Comparison of ENCODE assay signal across 22 cellular contexts in genomic region chr10:1882728-1883127, GRCh38.
DNase-seq lines count a peak whose midpoint lies in the region; ATAC-seq, FAIRE-seq and TF ChIP-seq lines count a peak whose summit lies in the region.
"Had no signal": no experiment of that assay in that cellular context is flagged by ENCODE, and none has a peak within 500 bp of the region (broad histone marks: within the 10 kb centered on the region; RNA-seq: fewer than 3 reads in every experiment).

No MANE protein-coding gene starts in this region.

- no TSS peak for BruUV-seq in HepG2 (replicated peaks; lab: Mats Ljungman, UMichigan)

- CTCF ChIA-PET in HepG2 (lab: Yijun Ruan, JAX; ENCODE audit: low intra/inter-chr PET ratio, low total read pairs), result no interaction called here
- CTCF ChIA-PET in H1 (lab: Charles Lee; ENCODE audit: partially characterized antibody), result interaction anchor here (0.8 kb wide), 1 partner anchor 38 kb away, joined by 3 read pairs; no protein-coding TSS in a partner anchor

- H2BK12ac ChIP-seq in H1 (ENCODE audit: low read depth, low read length), result no peak overlapping the region

- no peak overlapping the region for H3K56ac ChIP-seq in H1 (replicated peaks; ENCODE audit: insufficient read length, low read depth, low read length)

- POLR2A ChIA-PET in HepG2 (lab: Yijun Ruan, JAX), result no interaction called here
- POLR2A ChIA-PET in H1 (lab: Charles Lee; ENCODE audit: partially characterized antibody), result no interaction called here

- no peak overlapping the region for H2BK20ac ChIP-seq in H1 (ENCODE audit: low read length)

- no peak overlapping the region for H2AK5ac ChIP-seq in H1 (ENCODE audit: low read depth, low read length)

- H3K79me2 ChIP-seq in HepG2 (ENCODE audit: insufficient read depth, low read length), result no peaks in the 10 kb centered on the region
- H3K79me2 ChIP-seq in H1 (ENCODE audit: control insufficient read depth in 1 of 2, insufficient read depth in 2 of 2, low read length in 2 of 2), result no peaks in the 10 kb centered on the region

- TF ChIP-seq EP300 in HepG2 (IDR thresholded peaks at IDR 0.05; ENCODE audit: low read depth in 2 of 2, low read length in 2 of 2) (no peak), HepG2 (CRISPR knock-in tag; IDR thresholded peaks at IDR 0.05; ENCODE audit: borderline replicate concordance) (no peak), H1 (IDR thresholded peaks at IDR 0.05; ENCODE audit: borderline replicate concordance in 1 of 2, low read depth in 2 of 2, low read length in 2 of 2) (no peak)

- no peak overlapping the region for H2BK5ac ChIP-seq in H1 (ENCODE audit: low read depth, low read length)

- no peak overlapping the region for H4K8ac ChIP-seq in H1 (ENCODE audit: extremely low read depth, insufficient read depth, low read length)

- no peak overlapping the region for H3K14ac ChIP-seq in H1 (ENCODE audit: insufficient read length)

- no peak for FAIRE-seq in HepG2 (lab: Jason Lieb, UNC)
- no peak for FAIRE-seq in H1 (lab: Jason Lieb, UNC)
- FAIRE-seq: A549, D721Med, GM12878, GM12892, GM18507 had no signal

- intact Hi-C loops in HepG2 (cut with micrococcal nuclease; ENCODE audit: unreplicated experiment) (no loop called here), right lobe of liver (cut with DNase I) (no loop called here)

- H3K27ac ChIP-seq in HepG2 (ENCODE audit: extremely low read length, insufficient read depth, low read length), result no peak overlapping the region
- no peak overlapping the region for H3K27ac ChIP-seq in right lobe of liver
- H3K27ac ChIP-seq in H1 (ENCODE audit: low read depth, low read length), result no peak overlapping the region
- H3K27ac ChIP-seq: 22Rv1; A549; BLaER1 treated with 17β-estradiol and CSF1 and Interleukin-3, amounts not matched to agents 10 nM and 100 nM; C4-2B had no signal

- no peak overlapping the region for H3K4me2 ChIP-seq in HepG2 (ENCODE audit: low read depth, low read length)
- H3K4me2 ChIP-seq in H1 (ENCODE audit: insufficient read depth in 1 of 2, low read depth in 2 of 2, low read length in 2 of 2), result no peak overlapping the region
- H3K4me2 ChIP-seq: A549; BLaER1 treated with 17β-estradiol and CSF1 and Interleukin-3, amounts not matched to agents 10 nM and 100 nM had no signal

- TF ChIP-seq POLR2A in HepG2 (IDR thresholded peaks at IDR 0.05; ENCODE audit: insufficient read depth in 1 of 2, low read depth in 2 of 2, low read length in 2 of 2) (no peak), right lobe of liver (IDR thresholded peaks at IDR 0.05) (no peak), H1 (IDR thresholded peaks at IDR 0.05; ENCODE audit: control extremely low read depth in 1 of 2, low read depth in 2 of 2, low read length in 2 of 2) (no peak)

- no peak overlapping the region for H2BK15ac ChIP-seq in H1 (ENCODE audit: low read length)

- H2BK120ac ChIP-seq in H1 (replicated peaks; ENCODE audit: low read depth, low read length), result no peak overlapping the region

- H3K79me1 ChIP-seq in H1 (ENCODE audit: low read depth, low read length), result no peaks in the 10 kb centered on the region

- H4K20me1 ChIP-seq in HepG2 (ENCODE audit: insufficient read depth, low read length), result no peaks in the 10 kb centered on the region
- H4K20me1 ChIP-seq in H1 (replicated peaks in 1 of 2; ENCODE audit: control insufficient read depth in 1 of 2, insufficient read depth in 2 of 2, low read length in 2 of 2), result no peaks in the 10 kb centered on the region
- H4K20me1 ChIP-seq: BLaER1 treated with 17β-estradiol and CSF1 and Interleukin-3, amounts not matched to agents 10 nM and 100 nM had no signal

- DNase-seq in HepG2 (ENCODE audit: low spot score), result no peak
- DNase-seq in right lobe of liver, result no peak
- DNase-seq in NCI-H460 (ENCODE audit: extremely low read depth, low read depth), result peak; percentile 4
- no peak for DNase-seq in H1 (ENCODE audit: low read depth in 1 of 2, low spot score in 2 of 2)
- no peak for DNase-seq in T-helper 9 cell
- no peak for DNase-seq in HPDE6-E6E7 (ENCODE audit: extremely low spot score)
- DNase-seq: AML-193; Caco-2; Calu3; CD4-positive, alpha-beta T cell; CD8-positive, alpha-beta T cell; EL; GDM1 had no signal

- WGBS in HepG2 (ENCODE audit: low lambda C conversion rate), result 12% methylated on average over 4 of the region's 4 CpGs
- 67% methylated on average over 4 of the region's 4 CpGs for WGBS in right lobe of liver (ENCODE audit: insufficient coverage, low coverage, low lambda C conversion rate, missing lambda C conversion rate)
- 94% methylated on average over 4 of the region's 4 CpGs; no CpG with 5 or more reads in 1 of the 2 experiments for WGBS in H1 (ENCODE audit: extremely low coverage in 1 of 2, insufficient coverage in 1 of 2, insufficient read length in 1 of 2, insufficient replicate concordance in 2 of 2, low coverage in 1 of 2, low lambda C conversion rate in 2 of 2, missing lambda C conversion rate in 1 of 2), 2 experiments

- no peaks in the 10 kb centered on the region for H3K23me2 ChIP-seq in H1 (ENCODE audit: low read depth, low read length)

- H3K18ac ChIP-seq in H1 (ENCODE audit: extremely low read depth, low read length), result no peak overlapping the region

- TF ChIP-seq CTCF in HepG2 (CRISPR knock-in tag; IDR thresholded peaks at IDR 0.05), result no peak
- no peak for TF ChIP-seq CTCF in right lobe of liver (IDR thresholded peaks at IDR 0.05)
- no peak for TF ChIP-seq CTCF in H1 (IDR thresholded peaks at IDR 0.05; ENCODE audit: control extremely low read depth in 1 of 3, insufficient read depth in 1 of 3, low read depth in 1 of 3, low read length in 3 of 3)

- no peak overlapping the region for H3K4ac ChIP-seq in H1 (replicated peaks; ENCODE audit: insufficient read length, low read depth, low read length)

- ATAC-seq in HepG2 (no peak), right lobe of liver (no peak), HG03159 (IDR thresholded peaks at IDR 0.05; ENCODE audit: unreplicated experiment) (no peak)
- ATAC-seq: A549; CD8-positive, alpha-beta T cell; GM12878 had no signal

- H3K36me3 ChIP-seq in HepG2 (replicated peaks in 1 of 2; ENCODE audit: control insufficient read depth in 1 of 2, insufficient read depth in 2 of 2, low read length in 2 of 2) (no peaks in the 10 kb centered on the region), right lobe of liver (no peaks in the 10 kb centered on the region), H1 (ENCODE audit: control insufficient read depth in 2 of 4, insufficient read depth in 4 of 4, low read length in 3 of 4) (no peaks in the 10 kb centered on the region)
- H3K36me3 ChIP-seq: BLaER1 treated with 17β-estradiol and CSF1 and Interleukin-3, amounts not matched to agents 10 nM and 100 nM had no signal

- H3K27me3 ChIP-seq in HepG2 (ENCODE audit: control insufficient read depth in 1 of 2, insufficient read depth in 2 of 2, low read length in 2 of 2) (no peaks in the 10 kb centered on the region), right lobe of liver (no peaks in the 10 kb centered on the region), H1 (replicated peaks in 1 of 4; ENCODE audit: control insufficient read depth in 3 of 4, extremely low read depth in 1 of 4, insufficient read depth in 3 of 4, low read length in 3 of 4) (0 out of 7 replicates have a peak, but pooled peaks cover 0 to 2% (median 0%) of the 10 kb centered on the region in 4 experiments)
- H3K27me3 ChIP-seq: BLaER1 treated with 17β-estradiol and CSF1 and Interleukin-3, amounts not matched to agents 10 nM and 100 nM had no signal

- no peak overlapping the region for H3K23ac ChIP-seq in H1 (ENCODE audit: insufficient read length)

- H4K91ac ChIP-seq in H1 (replicated peaks; ENCODE audit: insufficient read length, low read length), result no peak overlapping the region

- H3K9me3 ChIP-seq in HepG2 (ENCODE audit: low read length), result peaks cover 21% of the 10 kb centered on the region
- H3K9me3 ChIP-seq in right lobe of liver, result peaks cover 0 to 3% (median 0%) of the 10 kb centered on the region in 4 donors
- H3K9me3 ChIP-seq in H1 (ENCODE audit: insufficient read depth in 2 of 2, low read depth in 1 of 2, low read length in 1 of 2), result 0 out of 4 replicates have a peak, but pooled peaks cover 0 to 4% of the 10 kb centered on the region in 2 experiments

- in situ Hi-C loops in HepG2 (cut with HindIII; ENCODE audit: extremely low pct_ligation_motif_present, low pct_unique_long_range_greater_than_20kb), result no loop called here

- H3K4me3 ChIP-seq in HepG2 (replicated peaks in 1 of 3; ENCODE audit: insufficient read depth in 1 of 3, low read depth in 2 of 3, low read length in 3 of 3) (no peak overlapping the region), right lobe of liver (no peak overlapping the region), H1 (ENCODE audit: extremely low read depth in 1 of 4, insufficient read depth in 2 of 4, low read depth in 3 of 4, low read length in 4 of 4) (no peak overlapping the region)
- H3K4me3 ChIP-seq: A549; BLaER1 treated with 17β-estradiol and CSF1 and Interleukin-3, amounts not matched to agents 10 nM and 100 nM; GM12878 had no signal

- H2AFZ ChIP-seq in HepG2 (ENCODE audit: low read length) (no peak overlapping the region), H1 (ENCODE audit: low read length) (no peak overlapping the region)

- no peak overlapping the region for H3K9ac ChIP-seq in HepG2 (ENCODE audit: insufficient read depth, low read depth, low read length)
- H3K9ac ChIP-seq in H1 (replicated peaks in 1 of 4; ENCODE audit: extremely low read depth in 1 of 4, low read depth in 3 of 4, low read length in 3 of 4), result no peak overlapping the region
- H3K9ac ChIP-seq: BLaER1 treated with 17β-estradiol and CSF1 and Interleukin-3, amounts not matched to agents 10 nM and 100 nM had no signal

- H3K4me1 ChIP-seq in HepG2 (ENCODE audit: insufficient read depth, low read length), result no peaks in the 10 kb centered on the region
- no peaks in the 10 kb centered on the region for H3K4me1 ChIP-seq in right lobe of liver
- H3K4me1 ChIP-seq in H1 (replicated peaks in 1 of 4; ENCODE audit: control insufficient read depth in 3 of 4, insufficient read depth in 4 of 4, low read length in 3 of 4), result no peaks in the 10 kb centered on the region
- H3K4me1 ChIP-seq: A549, Caco-2 had no signal

- H4K5ac ChIP-seq in H1 (ENCODE audit: insufficient read length, low read depth, low read length), result no peak overlapping the region

- TF ChIP-seq RAD21 in HepG2 (CRISPR knock-in tag; IDR thresholded peaks at IDR 0.05) (no peak), H1 (IDR thresholded peaks at IDR 0.05 in 1 of 2, conservative IDR thresholded peaks at IDR 0.05 in 1 of 2; ENCODE audit: low read depth in 2 of 2, low read length in 2 of 2) (no peak)

TF ChIP-seq in HepG2, 621 proteins besides CTCF, POLR2A, EP300 and RAD21 (continues in another document):
- TF ChIP-seq CEBPB (IDR thresholded peaks at IDR 0.05; ENCODE audit: borderline replicate concordance, low read depth, low read length), result peak; percentile 26; the same call in 1 of the 2 replicates
- TF ChIP-seq RARA (CRISPR knock-in tag; IDR thresholded peaks at IDR 0.05), result no peak
- TF ChIP-seq ZNF251 (CRISPR knock-in tag; IDR thresholded peaks at IDR 0.05), result no peak
- TF ChIP-seq ZSCAN31 (CRISPR knock-in tag; IDR thresholded peaks at IDR 0.05; ENCODE audit: low read depth), result no peak

TF ChIP-seq in H1, 55 proteins besides CTCF, POLR2A, EP300 and RAD21 (continues in another document):
- TF ChIP-seq MAX (IDR thresholded peaks at IDR 0.05) (no peak), CHD1 (IDR thresholded peaks at IDR 0.05; ENCODE audit: low read depth, low read length) (no peak)

Comparison
In these comparisons a context has a peak if more than half of its experiments do, and no peak if none do; other contexts are left out.
1. Of the 41 proteins assayed by ChIP-seq in both HepG2 and H1: peak only in HepG2: none; only in H1: none; in both: CEBPB; in neither: 40.